ENCODE assay signal across 5 cellular contexts in the genomic region with DNA sequence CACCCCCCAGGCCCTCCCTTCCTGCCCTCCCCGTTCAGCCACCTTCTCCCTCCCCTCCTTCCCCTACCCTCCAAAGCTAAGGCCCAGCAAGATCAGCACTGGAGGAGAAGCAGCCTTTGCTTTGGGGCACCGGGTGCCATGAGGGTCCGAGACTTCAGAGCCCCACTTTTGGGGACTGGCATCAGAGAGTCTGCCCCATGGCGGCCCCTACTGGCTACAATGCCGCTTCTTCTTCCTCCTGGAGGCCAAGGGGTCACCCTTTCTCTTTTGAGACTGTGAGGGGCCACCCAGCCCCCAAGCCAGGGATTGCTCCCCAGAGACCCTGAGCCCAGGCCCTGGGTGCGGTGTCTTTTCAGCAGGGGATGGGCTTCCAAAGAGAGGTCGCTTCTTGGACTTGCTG. TPM values are rescaled to one million over a fixed set of nuclear protein-coding genes. Genes with fewer than 3 reads are reported as not detected.
"Had no signal": no experiment of that assay in that cellular context is flagged by ENCODE, and none has a peak within 500 bp of the region (broad histone marks: within the 10 kb centered on the region; RNA-seq: fewer than 3 reads in every experiment).

No MANE protein-coding gene starts in this region.

RNA-seq across cellular contexts. Expression of a gene that starts 10.2 kb away (rescaled TPM):
- total RNA-seq: HT-29, HT1080, IMR-90 had no signal
- polyA plus RNA-seq: HepG2, IgD-negative memory B cell, IMR-90 had no signal
